ENCODE assay signal across 35 cellular contexts in genomic region chr1:4772294-4773010, GRCh38.
"Had no signal": no experiment of that assay in that cellular context is flagged by ENCODE, and none has a peak within 500 bp of the region (broad histone marks: within the 10 kb centered on the region; RNA-seq: fewer than 3 reads in every experiment).

No MANE protein-coding gene starts in this region.

- H3K4me1 Mint-ChIP-seq: activated B cell treated with CpG ODN at 0.5 μM for 24 hours; activated naive CD4-positive, alpha-beta T cell treated with anti-CD3 and anti-CD28 coated beads, Interleukin-2, amount 50 U/mL, for 24 hours; activated naive CD8-positive, alpha-beta T cell treated with anti-CD3 and anti-CD28 coated beads for 36 hours; activated naive CD8-positive, alpha-beta T cell treated with anti-CD3 and anti-CD28 coated beads, Interleukin-2, amount 50 U/mL, for 24 hours; central memory CD8-positive, alpha-beta T cell; T-cell had no signal

- H3K27ac Mint-ChIP-seq: activated B cell treated with CpG ODN at 0.5 μM for 24 hours; activated CD8-positive, alpha-beta T cell treated with anti-CD3 and anti-CD28 coated beads for 36 hours; activated naive CD4-positive, alpha-beta T cell treated with anti-CD3 and anti-CD28 coated beads for 36 hours; activated naive CD4-positive, alpha-beta T cell treated with anti-CD3 and anti-CD28 coated beads, Interleukin-2, amount 50 U/mL, for 24 hours; activated naive CD8-positive, alpha-beta T cell treated with anti-CD3 and anti-CD28 coated beads for 36 hours; activated naive CD8-positive, alpha-beta T cell treated with anti-CD3 and anti-CD28 coated beads, Interleukin-2, amount 50 U/mL, for 24 hours; activated T-helper 1 cell treated with anti-CD3 and anti-CD28 coated beads, Interleukin-12 subunit alpha, Interleukin-12 subunit beta, Interleukin-2, Interleukin-4 antibody, amounts not matched to agents 30 ng/mL and 10 ng/mL and 1 ng/mL, durations not matched to agents 14 hours and 24 hours and 36 hours; activated T-helper 2 cell treated with anti-CD3 and anti-CD28 coated beads, Interferon-gamma antibody, Interleukin-2, Interleukin-4, amounts not matched to agents 10 μg/mL and 5 μg/mL and 100 μg/mL, durations not matched to agents 14 hours and 24 hours and 36 hours; effector memory CD8-positive, alpha-beta T cell; T-cell; T-helper 1 cell treated with Interleukin-12 subunit alpha and Interleukin-12 subunit beta and Interleukin-4 antibody, amounts not matched to agents 30 μg/mL and 1 μg/mL, for 36 hours had no signal

- H3K4me3 ChIP-seq: adrenal gland, breast epithelium, cardiac muscle cell, esophagus muscularis mucosa, gastrocnemius medialis had no signal

- H3K36me3 ChIP-seq: adrenal gland, breast epithelium, cardiac muscle cell, esophagus muscularis mucosa, gastrocnemius medialis, WERI-Rb-1 had no signal

- H3K4me1 ChIP-seq: adrenal gland, breast epithelium, esophagus muscularis mucosa, foreskin keratinocyte, gastrocnemius medialis had no signal

- H3K27me3 ChIP-seq: adrenal gland, breast epithelium, cardiac muscle cell, foreskin keratinocyte, gastrocnemius medialis had no signal

- H3K27ac ChIP-seq: adrenal gland, breast epithelium, cardiac muscle cell, esophagus muscularis mucosa, foreskin keratinocyte, gastrocnemius medialis, WERI-Rb-1 had no signal

- H3K9me3 ChIP-seq: adrenal gland, breast epithelium, esophagus muscularis mucosa, gastrocnemius medialis had no signal

- DNase-seq: activated B cell treated with CpG ODN at 0.5 μM for 24 hours; activated CD4-positive, alpha-beta T cell treated with anti-CD3 and anti-CD28 coated beads for 48 hours; activated CD4-positive, alpha-beta T cell treated with anti-CD3 and anti-CD28 coated beads, Interleukin-2, amount 50 U/mL, for 1 hour; activated CD4-positive, alpha-beta T cell treated with anti-CD3 and anti-CD28 coated beads, Interleukin-2, amount 50 U/mL, for 48 hours; activated CD8-positive, alpha-beta memory T cell treated with anti-CD3 and anti-CD28 coated beads for 24 hours; activated CD8-positive, alpha-beta T cell treated with anti-CD3 and anti-CD28 coated beads for 36 hours; activated effector memory CD4-positive, alpha-beta T cell treated with anti-CD3 and anti-CD28 coated beads, Interleukin-2, amount 50 U/mL, for 16 hours; activated naive CD4-positive, alpha-beta T cell treated with anti-CD3 and anti-CD28 coated beads for 36 hours; activated naive CD8-positive, alpha-beta T cell treated with anti-CD3 and anti-CD28 coated beads for 36 hours; activated naive CD8-positive, alpha-beta T cell treated with anti-CD3 and anti-CD28 coated beads, Interleukin-2, amount 50 U/mL, for 24 hours; activated T-cell treated with anti-CD3 and anti-CD28 coated beads, Interleukin-2, amount 50 U/mL, for 4 hours; adrenal gland; amygdala; aorta; cortex of kidney; dermis blood vessel endothelial cell; effector CD4-positive, alpha-beta T cell; effector memory CD8-positive, alpha-beta T cell; erythroblast; foreskin keratinocyte; gastrocnemius medialis; SW 1271; T-cell; T1000; WERI-Rb-1 had no signal

- H3K9me3 Mint-ChIP-seq: activated B cell treated with CpG ODN at 0.5 μM for 24 hours; activated CD8-positive, alpha-beta T cell treated with anti-CD3 and anti-CD28 coated beads for 36 hours; activated naive CD4-positive, alpha-beta T cell treated with anti-CD3 and anti-CD28 coated beads for 36 hours; activated naive CD4-positive, alpha-beta T cell treated with anti-CD3 and anti-CD28 coated beads, Interleukin-2, amount 50 U/mL, for 24 hours; activated naive CD8-positive, alpha-beta T cell treated with anti-CD3 and anti-CD28 coated beads for 36 hours; activated naive CD8-positive, alpha-beta T cell treated with anti-CD3 and anti-CD28 coated beads, Interleukin-2, amount 50 U/mL, for 24 hours; activated T-cell treated with anti-CD3 and anti-CD28 coated beads, Interleukin-2, amount 50 U/mL, for 4 hours; activated T-helper 1 cell treated with anti-CD3 and anti-CD28 coated beads, Interleukin-12 subunit alpha, Interleukin-12 subunit beta, Interleukin-2, Interleukin-4 antibody, amounts not matched to agents 30 ng/mL and 10 ng/mL and 1 ng/mL, durations not matched to agents 14 hours and 24 hours and 36 hours; activated T-helper 2 cell treated with anti-CD3 and anti-CD28 coated beads, Interferon-gamma antibody, Interleukin-2, Interleukin-4, amounts not matched to agents 10 μg/mL and 5 μg/mL and 100 μg/mL, durations not matched to agents 14 hours and 24 hours and 36 hours; brain; central memory CD8-positive, alpha-beta T cell; effector memory CD8-positive, alpha-beta T cell; T-cell; T-helper 1 cell treated with Interleukin-12 subunit alpha and Interleukin-12 subunit beta and Interleukin-4 antibody, amounts not matched to agents 30 μg/mL and 1 μg/mL, for 36 hours had no signal

- H3K27me3 Mint-ChIP-seq: activated B cell treated with CpG ODN at 0.5 μM for 24 hours; activated CD8-positive, alpha-beta T cell treated with anti-CD3 and anti-CD28 coated beads for 36 hours; activated naive CD4-positive, alpha-beta T cell treated with anti-CD3 and anti-CD28 coated beads, Interleukin-2, amount 50 U/mL, for 24 hours; activated naive CD8-positive, alpha-beta T cell treated with anti-CD3 and anti-CD28 coated beads for 36 hours; activated naive CD8-positive, alpha-beta T cell treated with anti-CD3 and anti-CD28 coated beads, Interleukin-2, amount 50 U/mL, for 24 hours; central memory CD8-positive, alpha-beta T cell had no signal

- H3K4me3 Mint-ChIP-seq: activated B cell treated with CpG ODN at 0.5 μM for 24 hours; activated CD8-positive, alpha-beta T cell treated with anti-CD3 and anti-CD28 coated beads for 36 hours; activated naive CD4-positive, alpha-beta T cell treated with anti-CD3 and anti-CD28 coated beads for 36 hours; activated naive CD4-positive, alpha-beta T cell treated with anti-CD3 and anti-CD28 coated beads, Interleukin-2, amount 50 U/mL, for 24 hours; activated naive CD8-positive, alpha-beta T cell treated with anti-CD3 and anti-CD28 coated beads for 36 hours; activated naive CD8-positive, alpha-beta T cell treated with anti-CD3 and anti-CD28 coated beads, Interleukin-2, amount 50 U/mL, for 24 hours; activated T-cell treated with anti-CD3 and anti-CD28 coated beads, Interleukin-2, amount 50 U/mL, for 4 hours; activated T-helper 1 cell treated with anti-CD3 and anti-CD28 coated beads, Interleukin-12 subunit alpha, Interleukin-12 subunit beta, Interleukin-2, Interleukin-4 antibody, amounts not matched to agents 30 ng/mL and 10 ng/mL and 1 ng/mL, durations not matched to agents 14 hours and 24 hours and 36 hours; brain; central memory CD8-positive, alpha-beta T cell; effector memory CD8-positive, alpha-beta T cell; T-cell; T-helper 1 cell treated with Interleukin-12 subunit alpha and Interleukin-12 subunit beta and Interleukin-4 antibody, amounts not matched to agents 30 μg/mL and 1 μg/mL, for 36 hours had no signal

- FAIRE-seq: colon had no signal

- H3K36me3 Mint-ChIP-seq: activated naive CD4-positive, alpha-beta T cell treated with anti-CD3 and anti-CD28 coated beads, Interleukin-2, amount 50 U/mL, for 24 hours; activated naive CD8-positive, alpha-beta T cell treated with anti-CD3 and anti-CD28 coated beads for 36 hours; T-cell had no signal
